19 cellular contexts compared by ENCODE assay signal in genomic region chr1:161008857-161009554, GRCh38. TPM values are rescaled to one million over a fixed set of nuclear protein-coding genes. Genes with fewer than 3 reads are reported as not detected.
DNase-seq lines count a peak whose midpoint lies in the region; ATAC-seq and TF ChIP-seq lines count a peak whose summit lies in the region.
"Had no signal": no experiment of that assay in that cellular context is flagged by ENCODE, and none has a peak within 500 bp of the region (broad histone marks: within the 10 kb centered on the region; RNA-seq: fewer than 3 reads in every experiment).

No MANE protein-coding gene starts in this region.

- no peak overlapping the region for H3K27ac ChIP-seq in MM.1S (ENCODE audit: low read length)
- no peak overlapping the region for H3K27ac ChIP-seq in gastroesophageal sphincter
- H3K27ac ChIP-seq: foreskin keratinocyte, KMS-11, WERI-Rb-1 had no signal

- H3K27ac Mint-ChIP-seq in Calu3 (ENCODE audit: unreplicated experiment), result peak overlapping the region; percentile 38
- H3K27ac Mint-ChIP-seq in endothelial cell (ENCODE audit: unreplicated experiment), result peak overlapping the region; percentile 74
- no peak overlapping the region for H3K27ac Mint-ChIP-seq in activated T-helper 1 cell treated with anti-CD3 and anti-CD28 coated beads, Interleukin-12 subunit alpha, Interleukin-12 subunit beta, Interleukin-2, Interleukin-4 antibody, amounts not matched to agents 30 ng/mL and 10 ng/mL and 1 ng/mL, durations not matched to agents 14 hours and 24 hours and 36 hours
- H3K27ac Mint-ChIP-seq: stimulated activated naive CD8-positive, alpha-beta T cell treated with anti-CD3 and anti-CD28 coated beads, Interleukin-15, Interleukin-2, amounts not matched to agents 100 ng/mL and 50 ng/mL, for 24 hours had no signal

- H3K4me1 Mint-ChIP-seq in Calu3 (ENCODE audit: low read depth, unreplicated experiment), result peaks cover 51% of the 10 kb centered on the region
- H3K4me1 Mint-ChIP-seq in endothelial cell (ENCODE audit: unreplicated experiment), result peaks cover 39% of the 10 kb centered on the region
- peaks cover 23% of the 10 kb centered on the region for H3K4me1 Mint-ChIP-seq in activated T-helper 1 cell treated with anti-CD3 and anti-CD28 coated beads, Interleukin-12 subunit alpha, Interleukin-12 subunit beta, Interleukin-2, Interleukin-4 antibody, amounts not matched to agents 30 ng/mL and 10 ng/mL and 1 ng/mL, durations not matched to agents 14 hours and 24 hours and 36 hours (ENCODE audit: low read depth)

- DNase-seq in Calu3 (no peak), MM.1S (peak; percentile 4), endothelial cell (ENCODE audit: low spot score) (no peak), omental fat pad (ENCODE audit: low spot score) (no peak), cerebellar cortex (ENCODE audit: low spot score) (no peak), GM20000 (ENCODE audit: low spot score) (no peak)
- no peak for DNase-seq in activated T-helper 1 cell treated with anti-CD3 and anti-CD28 coated beads, Interleukin-12 subunit alpha, Interleukin-12 subunit beta, Interleukin-2, Interleukin-4 antibody, amounts not matched to agents 30 ng/mL and 10 ng/mL and 1 ng/mL, durations not matched to agents 14 hours and 24 hours and 36 hours (ENCODE audit: low spot score)
- DNase-seq: activated naive CD4-positive, alpha-beta T cell treated with Interleukin-2 at 50 U/mL for 16 hours; effector memory CD8-positive, alpha-beta T cell; foreskin keratinocyte; NCI-H1417; NCI-H446; occipital lobe; spleen; WERI-Rb-1 had no signal

- H2AFZ ChIP-seq in MM.1S (ENCODE audit: low read length), result no peak overlapping the region

- intact Hi-C loops in Calu3 (cut with micrococcal nuclease; ENCODE audit: unreplicated experiment), result no loop called here
- intact Hi-C loops in activated T-helper 1 cell treated with anti-CD3 and anti-CD28 coated beads, Interleukin-12 subunit alpha, Interleukin-12 subunit beta, Interleukin-2, Interleukin-4 antibody, amounts not matched to agents 30 ng/mL and 10 ng/mL and 1 ng/mL, durations not matched to agents 14 hours and 24 hours and 36 hours (cut with micrococcal nuclease), result no loop called here

- H3K36me3 ChIP-seq in MM.1S (replicated peaks; ENCODE audit: insufficient read depth, low read length), result no peaks in the 10 kb centered on the region
- no peaks in the 10 kb centered on the region for H3K36me3 ChIP-seq in gastroesophageal sphincter
- H3K36me3 ChIP-seq: spleen had no signal

- BruUV-seq in Calu3 (replicated peaks; lab: Mats Ljungman, UMichigan), result no TSS peak

- no peaks in the 10 kb centered on the region for H3K9me3 Mint-ChIP-seq in Calu3 (ENCODE audit: low read depth, unreplicated experiment)
- H3K9me3 Mint-ChIP-seq in endothelial cell (ENCODE audit: unreplicated experiment), result no peaks in the 10 kb centered on the region
- H3K9me3 Mint-ChIP-seq in activated T-helper 1 cell treated with anti-CD3 and anti-CD28 coated beads, Interleukin-12 subunit alpha, Interleukin-12 subunit beta, Interleukin-2, Interleukin-4 antibody, amounts not matched to agents 30 ng/mL and 10 ng/mL and 1 ng/mL, durations not matched to agents 14 hours and 24 hours and 36 hours, result no peaks in the 10 kb centered on the region
- H3K9me3 Mint-ChIP-seq: effector memory CD8-positive, alpha-beta T cell; stimulated activated naive CD8-positive, alpha-beta T cell treated with anti-CD3 and anti-CD28 coated beads, Interleukin-15, Interleukin-2, amounts not matched to agents 100 ng/mL and 50 ng/mL, for 24 hours had no signal

- no peak for TF ChIP-seq CTCF in Calu3 (IDR thresholded peaks at IDR 0.05; ENCODE audit: unreplicated experiment)
- no peak for TF ChIP-seq CTCF in MM.1S (IDR thresholded peaks at IDR 0.05; ENCODE audit: low read length)
- TF ChIP-seq CTCF in endothelial cell (IDR thresholded peaks at IDR 0.05; ENCODE audit: unreplicated experiment), result no peak
- TF ChIP-seq CTCF in omental fat pad (IDR thresholded peaks at IDR 0.05), result no peak
- no peak for TF ChIP-seq CTCF in gastroesophageal sphincter (IDR thresholded peaks at IDR 0.05)
- no peak for TF ChIP-seq CTCF in GM20000 (IDR thresholded peaks at IDR 0.05; ENCODE audit: extremely low read depth, missing control alignments)

- no peak for TF ChIP-seq EP300 in gastroesophageal sphincter (IDR thresholded peaks at IDR 0.05)

- peaks cover 13% of the 10 kb centered on the region for H3F3A ChIP-seq in MM.1S (ENCODE audit: insufficient read depth, low read length)

- WGBS in gastroesophageal sphincter (ENCODE audit: low coverage in 1 of 2), 2 donors, result 77 to 94% methylated on average over 4 to 5 of the region's 5 CpGs

- ATAC-seq in omental fat pad (ENCODE audit: low FRiP score) (peak; percentile 57), gastroesophageal sphincter (no peak)
- ATAC-seq: effector memory CD8-positive, alpha-beta T cell; foreskin keratinocyte had no signal

- H3K9ac ChIP-seq in MM.1S (ENCODE audit: low read length), result no peak overlapping the region
- H3K9ac ChIP-seq: KMS-11 had no signal

- H4K20me1 ChIP-seq in MM.1S (ENCODE audit: insufficient read depth, low read length), result no peaks in the 10 kb centered on the region

- CTCF ChIA-PET in Calu3 (lab: Charles Lee), result interaction anchor here (0.9 to 1.3 kb wide), 2 partner anchors 12 kb away, joined by 3 to 4 read pairs; partner anchors contain the start of gene F11R

- H3K9me2 ChIP-seq in MM.1S (replicated peaks; ENCODE audit: insufficient read depth, low read length), result no peaks in the 10 kb centered on the region

- H3K4me3 ChIP-seq in MM.1S (ENCODE audit: low read length), result no peak overlapping the region
- H3K4me3 ChIP-seq in gastroesophageal sphincter, result no peak overlapping the region
- H3K4me3 ChIP-seq: spleen had no signal

- H3K4me1 ChIP-seq in MM.1S (ENCODE audit: low read length), result peaks cover 10% of the 10 kb centered on the region
- peaks cover 0 to 6% (median 0%) of the 10 kb centered on the region in 3 donors for H3K4me1 ChIP-seq in gastroesophageal sphincter

- no peak overlapping the region for H3K4me3 Mint-ChIP-seq in Calu3 (ENCODE audit: low read depth, unreplicated experiment)
- peak overlapping the region; percentile 29 for H3K4me3 Mint-ChIP-seq in endothelial cell (ENCODE audit: unreplicated experiment)
- no peak overlapping the region for H3K4me3 Mint-ChIP-seq in activated T-helper 1 cell treated with anti-CD3 and anti-CD28 coated beads, Interleukin-12 subunit alpha, Interleukin-12 subunit beta, Interleukin-2, Interleukin-4 antibody, amounts not matched to agents 30 ng/mL and 10 ng/mL and 1 ng/mL, durations not matched to agents 14 hours and 24 hours and 36 hours
- H3K4me3 Mint-ChIP-seq: effector memory CD8-positive, alpha-beta T cell; stimulated activated naive CD8-positive, alpha-beta T cell treated with anti-CD3 and anti-CD28 coated beads, Interleukin-15, Interleukin-2, amounts not matched to agents 100 ng/mL and 50 ng/mL, for 24 hours had no signal

- peaks cover 90% of the 10 kb centered on the region for H3K79me2 ChIP-seq in MM.1S (ENCODE audit: low read length)

- no peaks in the 10 kb centered on the region for H3K9me3 ChIP-seq in MM.1S (replicated peaks; ENCODE audit: insufficient read depth, low read length)
- no peaks in the 10 kb centered on the region for H3K9me3 ChIP-seq in gastroesophageal sphincter
- H3K9me3 ChIP-seq: spleen had no signal

- no peak for TF ChIP-seq POLR2A in gastroesophageal sphincter (IDR thresholded peaks at IDR 0.05)

- H3K27me3 Mint-ChIP-seq in Calu3 (ENCODE audit: unreplicated experiment), result no peaks in the 10 kb centered on the region
- H3K27me3 Mint-ChIP-seq in endothelial cell (ENCODE audit: unreplicated experiment), result peaks cover 7% of the 10 kb centered on the region
- no peaks in the 10 kb centered on the region for H3K27me3 Mint-ChIP-seq in activated T-helper 1 cell treated with anti-CD3 and anti-CD28 coated beads, Interleukin-12 subunit alpha, Interleukin-12 subunit beta, Interleukin-2, Interleukin-4 antibody, amounts not matched to agents 30 ng/mL and 10 ng/mL and 1 ng/mL, durations not matched to agents 14 hours and 24 hours and 36 hours (ENCODE audit: insufficient read depth)
- H3K27me3 Mint-ChIP-seq: effector memory CD8-positive, alpha-beta T cell; stimulated activated naive CD8-positive, alpha-beta T cell treated with anti-CD3 and anti-CD28 coated beads, Interleukin-15, Interleukin-2, amounts not matched to agents 100 ng/mL and 50 ng/mL, for 24 hours had no signal

- no peak overlapping the region for H3K4me2 ChIP-seq in MM.1S (ENCODE audit: low read depth, low read length)
- H3K4me2 ChIP-seq: KMS-11 had no signal

- H3K36me3 Mint-ChIP-seq in Calu3 (ENCODE audit: insufficient read depth, unreplicated experiment), result peaks cover 54% of the 10 kb centered on the region
- H3K36me3 Mint-ChIP-seq in endothelial cell (ENCODE audit: low read depth, unreplicated experiment), result peaks cover 30% of the 10 kb centered on the region
- H3K36me3 Mint-ChIP-seq in activated T-helper 1 cell treated with anti-CD3 and anti-CD28 coated beads, Interleukin-12 subunit alpha, Interleukin-12 subunit beta, Interleukin-2, Interleukin-4 antibody, amounts not matched to agents 30 ng/mL and 10 ng/mL and 1 ng/mL, durations not matched to agents 14 hours and 24 hours and 36 hours (ENCODE audit: low read depth), result peaks cover 5% of the 10 kb centered on the region

- H3K27me3 ChIP-seq in MM.1S (replicated peaks; ENCODE audit: insufficient read depth, low read length) (no peaks in the 10 kb centered on the region), gastroesophageal sphincter (no peaks in the 10 kb centered on the region)
- H3K27me3 ChIP-seq: foreskin keratinocyte, spleen had no signal

RNA-seq across cellular contexts. Expression of gene F11R, which starts 11.9 kb away (rescaled TPM):
- total RNA-seq in Calu3 (2022) (157 and 173 TPM in 2 replicates), endothelial cell (ENCODE audit: unreplicated experiment) (361 TPM), omental fat pad (10 to 100 TPM; 31.7 to 52.8 (median 44.4) TPM), gastroesophageal sphincter (10 to 100 TPM in 1 of 4 donors, 1 to 10 TPM in 3; 4.5 to 28.2 (median 9.9) TPM)
- 11.9 and 13.5 TPM in 2 replicates for total RNA-seq in activated T-helper 1 cell treated with anti-CD3 and anti-CD28 coated beads, Interleukin-12 subunit alpha, Interleukin-12 subunit beta, Interleukin-2, Interleukin-4 antibody, amounts not matched to agents 30 ng/mL and 10 ng/mL and 1 ng/mL, durations not matched to agents 14 hours and 24 hours and 36 hours

RNA-seq across cellular contexts. Expression of gene TSTD1, which starts 29.8 kb away (rescaled TPM):
- 67.6 and 74.1 TPM in 2 replicates for total RNA-seq in Calu3 (2022)
- 14.2 TPM for total RNA-seq in endothelial cell (ENCODE audit: unreplicated experiment)
- total RNA-seq in omental fat pad, result 10 to 100 TPM; 26.0 to 43.1 (median 30.5) TPM
- total RNA-seq in activated T-helper 1 cell treated with anti-CD3 and anti-CD28 coated beads, Interleukin-12 subunit alpha, Interleukin-12 subunit beta, Interleukin-2, Interleukin-4 antibody, amounts not matched to agents 30 ng/mL and 10 ng/mL and 1 ng/mL, durations not matched to agents 14 hours and 24 hours and 36 hours, result 40.5 and 43.3 TPM in 2 replicates
- 10 to 100 TPM; 18.1 to 52.1 (median 29.4) TPM for total RNA-seq in gastroesophageal sphincter

RNA-seq across cellular contexts. Expression of gene USF1, which starts 36.8 kb away (rescaled TPM):
- 72.1 and 75.4 TPM in 2 replicates for total RNA-seq in Calu3 (2022)
- 121 TPM for total RNA-seq in endothelial cell (ENCODE audit: unreplicated experiment)
- 10 to 100 TPM; 44.8 to 87.5 (median 61.4) TPM for total RNA-seq in omental fat pad
- total RNA-seq in activated T-helper 1 cell treated with anti-CD3 and anti-CD28 coated beads, Interleukin-12 subunit alpha, Interleukin-12 subunit beta, Interleukin-2, Interleukin-4 antibody, amounts not matched to agents 30 ng/mL and 10 ng/mL and 1 ng/mL, durations not matched to agents 14 hours and 24 hours and 36 hours, result 50.6 and 51.5 TPM in 2 replicates
- total RNA-seq in gastroesophageal sphincter, result 10 to 100 TPM; 50.9 to 79.4 (median 60.5) TPM

RNA-seq across cellular contexts. Expression of gene ITLN2, which starts 54.4 kb away (rescaled TPM):
- total RNA-seq in Calu3 (2022), result not detected in 2 replicates
- total RNA-seq in endothelial cell (ENCODE audit: unreplicated experiment), result 118 TPM
- 10 to 100 TPM in 2 of 4 donors, 1 to 10 TPM in 1, not detected in 1; 6.4 to 58.9 (median 30.3) TPM for total RNA-seq in omental fat pad
- not detected in 2 replicates for total RNA-seq in activated T-helper 1 cell treated with anti-CD3 and anti-CD28 coated beads, Interleukin-12 subunit alpha, Interleukin-12 subunit beta, Interleukin-2, Interleukin-4 antibody, amounts not matched to agents 30 ng/mL and 10 ng/mL and 1 ng/mL, durations not matched to agents 14 hours and 24 hours and 36 hours
- not detected for total RNA-seq in gastroesophageal sphincter
- total RNA-seq: foreskin keratinocyte, mononuclear cell, occipital lobe, spleen had no signal
